In the genomic region with DNA sequence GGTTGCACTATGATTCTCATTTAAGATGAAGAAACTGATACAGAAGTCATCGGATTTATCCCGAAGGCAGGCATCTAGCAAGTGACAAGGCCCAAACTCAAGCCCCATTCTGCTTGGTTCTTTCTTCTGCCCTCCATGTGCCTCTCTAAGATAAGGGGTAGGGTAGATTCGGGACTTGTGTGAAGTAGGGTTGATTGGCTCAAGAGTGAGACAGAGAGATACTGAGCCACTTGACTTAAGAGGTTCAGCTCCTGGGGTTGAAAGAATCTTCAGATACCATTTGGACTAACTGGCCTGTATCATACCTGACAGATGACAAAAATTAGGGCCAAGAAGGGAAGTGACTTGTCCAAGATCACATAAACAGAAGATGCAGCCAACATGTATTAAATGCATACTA, we compare ENCODE assay signal across 8 cellular contexts. TPM values are rescaled to one million over a fixed set of nuclear protein-coding genes. Genes with fewer than 3 reads are reported as not detected.
DNase-seq lines count a peak whose midpoint lies in the region; ATAC-seq and TF ChIP-seq lines count a peak whose summit lies in the region.

No MANE protein-coding gene starts in this region.

- H3K4me3 ChIP-seq in GM08714 (ENCODE audit: low read length) (peak overlapping the region; percentile 96), esophagus (ENCODE audit: low read depth in 1 of 2, low read length in 2 of 2) (peak overlapping the region; percentile 90 to 96)

- ATAC-seq in HG03460 (IDR thresholded peaks at IDR 0.05; ENCODE audit: unreplicated experiment), result no peak
- ATAC-seq in HG03095 (IDR thresholded peaks at IDR 0.05; ENCODE audit: unreplicated experiment), result no peak

- H3K9me3 Mint-ChIP-seq in progenitor cell of endocrine pancreas (ENCODE audit: low read depth), result no peaks in the 10 kb centered on the region

- no peaks in the 10 kb centered on the region for H3K9me3 ChIP-seq in esophagus (ENCODE audit: control insufficient read depth in 2 of 2, insufficient read depth in 1 of 2, low read depth in 1 of 2, low read length in 1 of 2)

- H3K36me3 Mint-ChIP-seq in progenitor cell of endocrine pancreas (ENCODE audit: insufficient read depth), result peaks cover 5% of the 10 kb centered on the region

- DNase-seq in RKO (ENCODE audit: low spot score), result peak; percentile 25
- DNase-seq in progenitor cell of endocrine pancreas (ENCODE audit: low spot score, unreplicated experiment), result no peak
- DNase-seq in kidney glomerular epithelial cell (lab: John Stamatoyannopoulos, UW), result no peak
- DNase-seq in GM13976 (ENCODE audit: low spot score), result no peak

- WGBS in esophagus, 2 donors, result 60 to 78% methylated on average over 3 of the region's 3 CpGs

- no peak overlapping the region for H3K27ac ChIP-seq in esophagus (ENCODE audit: low read depth in 2 of 2, low read length in 1 of 2)

- TF ChIP-seq CTCF in progenitor cell of endocrine pancreas (IDR thresholded peaks at IDR 0.05; ENCODE audit: unreplicated experiment) (no peak), GM13976 (IDR thresholded peaks at IDR 0.05; ENCODE audit: borderline replicate concordance, control extremely low read depth, extremely low read depth, insufficient read depth, missing control alignments) (no peak)

- H3K4me1 Mint-ChIP-seq in progenitor cell of endocrine pancreas (ENCODE audit: low read depth), result peaks cover 16% of the 10 kb centered on the region

- peaks cover 2 to 3% of the 10 kb centered on the region in 2 donors for H3K36me3 ChIP-seq in esophagus (ENCODE audit: control insufficient read depth in 2 of 2, insufficient read depth in 2 of 2, low read length in 1 of 2)

- H3K27ac Mint-ChIP-seq in progenitor cell of endocrine pancreas, result peak overlapping the region; percentile 97

- H3K4me1 ChIP-seq in esophagus (ENCODE audit: control insufficient read depth in 2 of 2, insufficient read depth in 2 of 2, low read length in 1 of 2), result no peaks in the 10 kb centered on the region

- H3K27me3 Mint-ChIP-seq in progenitor cell of endocrine pancreas, result no peaks in the 10 kb centered on the region

- peak overlapping the region; percentile 86 for H3K4me3 Mint-ChIP-seq in progenitor cell of endocrine pancreas (ENCODE audit: low read depth)

- no peaks in the 10 kb centered on the region for H3K27me3 ChIP-seq in esophagus (ENCODE audit: control insufficient read depth in 1 of 2, insufficient read depth in 2 of 2, low read length in 2 of 2)

- in situ Hi-C loops in GM13976 (cut with MboI; ENCODE audit: low sequenced_read_pairs, unreplicated experiment), result no loop called here

RNA-seq across cellular contexts. Expression of a gene that starts 0.9 kb away (rescaled TPM):
- 10 to 100 TPM in 1 of 2 donors, 1 to 10 TPM in 1; 5.7 to 11.0 TPM for polyA plus RNA-seq in esophagus
- total RNA-seq in progenitor cell of endocrine pancreas, result 22.0 and 22.5 TPM in 2 replicates

RNA-seq across cellular contexts. Expression of a gene that starts 31.7 kb away (rescaled TPM):
- 10 to 100 TPM; 19.8 to 22.2 TPM for polyA plus RNA-seq in esophagus
- total RNA-seq in progenitor cell of endocrine pancreas, result 45.1 and 45.8 TPM in 2 replicates
